Comparison of ENCODE assay signal across 1 cellular context in the genomic region with DNA sequence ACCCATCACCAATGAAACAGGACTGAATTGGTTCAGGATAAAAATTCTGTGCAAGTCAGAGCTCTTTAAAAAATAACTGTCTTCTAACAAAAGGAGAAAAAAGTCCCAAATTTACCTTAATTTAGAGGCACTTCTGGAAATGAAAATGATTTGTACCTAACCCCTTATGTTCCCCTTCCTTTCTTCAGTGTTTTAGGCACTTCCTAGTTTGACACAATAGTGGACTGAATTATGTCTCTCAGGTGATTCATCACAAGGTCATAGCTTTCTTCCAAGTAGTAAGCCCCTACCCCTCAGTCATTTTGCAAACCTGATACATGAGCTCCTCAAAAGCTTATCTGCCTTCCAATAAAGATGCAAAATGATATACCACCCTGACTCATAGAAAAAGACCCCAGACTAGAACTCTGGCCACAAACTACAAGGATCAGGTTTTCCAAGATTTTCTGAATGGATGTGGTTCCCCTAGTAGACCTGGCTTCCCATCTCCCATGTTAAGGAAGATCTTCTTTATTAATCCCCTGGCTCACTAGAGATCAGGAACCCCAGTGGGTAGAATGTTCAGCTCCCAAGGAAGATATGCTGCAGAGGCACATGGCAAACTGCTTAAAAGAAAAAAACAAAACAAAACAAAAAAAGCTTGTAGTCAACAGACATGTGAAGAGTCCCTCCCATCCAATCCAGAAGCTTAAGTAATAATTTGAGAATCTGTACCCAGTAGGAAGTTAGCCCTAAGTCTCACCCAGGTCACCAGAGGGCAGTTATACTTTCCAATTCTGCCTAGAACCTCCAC.
TF ChIP-seq lines count a peak whose summit lies in the region.

No MANE protein-coding gene starts in this region.

TF ChIP-seq in neural cell, 6 proteins besides CTCF, POLR2A, EP300 and RAD21 (continued from another document):
- TF ChIP-seq, protein P1, sequence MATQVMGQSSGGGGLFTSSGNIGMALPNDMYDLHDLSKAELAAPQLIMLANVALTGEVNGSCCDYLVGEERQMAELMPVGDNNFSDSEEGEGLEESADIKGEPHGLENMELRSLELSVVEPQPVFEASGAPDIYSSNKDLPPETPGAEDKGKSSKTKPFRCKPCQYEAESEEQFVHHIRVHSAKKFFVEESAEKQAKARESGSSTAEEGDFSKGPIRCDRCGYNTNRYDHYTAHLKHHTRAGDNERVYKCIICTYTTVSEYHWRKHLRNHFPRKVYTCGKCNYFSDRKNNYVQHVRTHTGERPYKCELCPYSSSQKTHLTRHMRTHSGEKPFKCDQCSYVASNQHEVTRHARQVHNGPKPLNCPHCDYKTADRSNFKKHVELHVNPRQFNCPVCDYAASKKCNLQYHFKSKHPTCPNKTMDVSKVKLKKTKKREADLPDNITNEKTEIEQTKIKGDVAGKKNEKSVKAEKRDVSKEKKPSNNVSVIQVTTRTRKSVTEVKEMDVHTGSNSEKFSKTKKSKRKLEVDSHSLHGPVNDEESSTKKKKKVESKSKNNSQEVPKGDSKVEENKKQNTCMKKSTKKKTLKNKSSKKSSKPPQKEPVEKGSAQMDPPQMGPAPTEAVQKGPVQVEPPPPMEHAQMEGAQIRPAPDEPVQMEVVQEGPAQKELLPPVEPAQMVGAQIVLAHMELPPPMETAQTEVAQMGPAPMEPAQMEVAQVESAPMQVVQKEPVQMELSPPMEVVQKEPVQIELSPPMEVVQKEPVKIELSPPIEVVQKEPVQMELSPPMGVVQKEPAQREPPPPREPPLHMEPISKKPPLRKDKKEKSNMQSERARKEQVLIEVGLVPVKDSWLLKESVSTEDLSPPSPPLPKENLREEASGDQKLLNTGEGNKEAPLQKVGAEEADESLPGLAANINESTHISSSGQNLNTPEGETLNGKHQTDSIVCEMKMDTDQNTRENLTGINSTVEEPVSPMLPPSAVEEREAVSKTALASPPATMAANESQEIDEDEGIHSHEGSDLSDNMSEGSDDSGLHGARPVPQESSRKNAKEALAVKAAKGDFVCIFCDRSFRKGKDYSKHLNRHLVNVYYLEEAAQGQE (IDR thresholded peaks at IDR 0.05; ENCODE audit: borderline replicate concordance), result no peak
